13 cellular contexts compared by ENCODE assay signal in the genomic region with DNA sequence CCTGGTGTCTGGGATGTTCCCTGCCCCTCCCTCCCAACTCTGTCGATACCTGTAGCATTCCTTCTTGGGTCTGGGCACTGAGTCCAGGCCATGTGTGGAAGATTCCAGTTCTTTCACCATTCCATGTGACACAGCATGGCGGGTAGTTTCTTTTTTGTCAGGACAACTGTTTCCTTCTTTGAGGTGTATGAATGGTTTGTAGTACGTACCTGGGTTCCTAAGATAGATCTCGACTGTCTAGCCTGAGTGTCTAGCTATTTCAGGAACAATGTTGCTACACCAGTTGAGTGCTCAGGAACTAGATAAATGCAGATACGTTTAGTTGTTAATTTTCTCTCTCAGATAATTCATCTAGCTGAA. TPM values are rescaled to one million over a fixed set of nuclear protein-coding genes. Genes with fewer than 3 reads are reported as not detected.
DNase-seq lines count a peak whose midpoint lies in the region; ATAC-seq and TF ChIP-seq lines count a peak whose summit lies in the region.
"Had no signal": no experiment of that assay in that cellular context is flagged by ENCODE, and none has a peak within 500 bp of the region (broad histone marks: within the 10 kb centered on the region; RNA-seq: fewer than 3 reads in every experiment).

No MANE protein-coding gene starts in this region.

- POLR2A ChIA-PET in CD8-positive, alpha-beta T cell (lab: Charles Lee) = interaction anchor here (0.6 to 1.8 kb wide), 4 partner anchors 11 to 28 kb away, joined by 3 to 7 read pairs (median 4); no protein-coding TSS in a partner anchor
- POLR2A ChIA-PET in MCF 10A (lab: Yijun Ruan, JAX) = interaction anchor here (0.7 to 2.5 kb wide), 13 partner anchors 9 to 126 kb away, joined by 3 to 23 read pairs (median 4); a partner anchor contains a TSS
- POLR2A ChIA-PET in activated CD4-positive, alpha-beta memory T cell treated with anti-CD3 and anti-CD28 coated beads, Interleukin-2, amount 10 ng/mL, durations not matched to agents 7 days and 5 days (lab: Charles Lee) = interaction anchor here (1.3 to 1.4 kb wide), 3 partner anchors 20 to 177 kb away, joined by 4 to 6 read pairs (median 6); no protein-coding TSS in a partner anchor

- TF ChIP-seq CTCF in CD8-positive, alpha-beta T cell (IDR thresholded peaks at IDR 0.05) = no peak
- TF ChIP-seq CTCF in MCF 10A (IDR thresholded peaks at IDR 0.05; ENCODE audit: unreplicated experiment) (no peak), left lung (IDR thresholded peaks at IDR 0.05) (no peak)

- no peaks in the 10 kb centered on the region for H3K9me3 Mint-ChIP-seq in CD8-positive, alpha-beta T cell
- no peaks in the 10 kb centered on the region for H3K9me3 Mint-ChIP-seq in MCF 10A (ENCODE audit: unreplicated experiment)
- no peaks in the 10 kb centered on the region for H3K9me3 Mint-ChIP-seq in activated CD4-positive, alpha-beta memory T cell treated with anti-CD3 and anti-CD28 coated beads, Interleukin-2, amount 10 ng/mL, durations not matched to agents 7 days and 5 days
- H3K9me3 Mint-ChIP-seq: activated T-cell treated with anti-CD3 and anti-CD28 coated beads, Interleukin-2, amount 50 U/mL, for 72 hours; neural crest cell; T-cell had no signal

- no peaks in the 10 kb centered on the region for H3K27me3 Mint-ChIP-seq in CD8-positive, alpha-beta T cell (ENCODE audit: low read depth)
- H3K27me3 Mint-ChIP-seq in MCF 10A (ENCODE audit: insufficient read depth, unreplicated experiment) = no peaks in the 10 kb centered on the region
- H3K27me3 Mint-ChIP-seq in activated CD4-positive, alpha-beta memory T cell treated with anti-CD3 and anti-CD28 coated beads, Interleukin-2, amount 10 ng/mL, durations not matched to agents 7 days and 5 days = no peaks in the 10 kb centered on the region
- H3K27me3 Mint-ChIP-seq: T-cell had no signal

- peak overlapping the region; percentile 23 for H3K4me3 Mint-ChIP-seq in CD8-positive, alpha-beta T cell
- H3K4me3 Mint-ChIP-seq in MCF 10A (ENCODE audit: unreplicated experiment) = peak overlapping the region; percentile 14
- no peak overlapping the region for H3K4me3 Mint-ChIP-seq in activated CD4-positive, alpha-beta memory T cell treated with anti-CD3 and anti-CD28 coated beads, Interleukin-2, amount 10 ng/mL, durations not matched to agents 7 days and 5 days
- H3K4me3 Mint-ChIP-seq: activated T-cell treated with anti-CD3 and anti-CD28 coated beads, Interleukin-2, amount 50 U/mL, for 72 hours; neural crest cell; T-cell had no signal

- peaks cover 14% of the 10 kb centered on the region for H3K36me3 Mint-ChIP-seq in CD8-positive, alpha-beta T cell
- no peaks in the 10 kb centered on the region for H3K36me3 Mint-ChIP-seq in MCF 10A (ENCODE audit: insufficient read depth, unreplicated experiment)
- peaks cover 8% of the 10 kb centered on the region for H3K36me3 Mint-ChIP-seq in activated CD4-positive, alpha-beta memory T cell treated with anti-CD3 and anti-CD28 coated beads, Interleukin-2, amount 10 ng/mL, durations not matched to agents 7 days and 5 days (ENCODE audit: low read depth)
- H3K36me3 Mint-ChIP-seq: T-cell had no signal

- BruUV-seq in MCF 10A (replicated peaks; lab: Mats Ljungman, UMichigan) = no TSS peak

- H3K27me3 ChIP-seq in CD8-positive, alpha-beta T cell (ENCODE audit: insufficient read depth, low read length) = no peaks in the 10 kb centered on the region
- H3K27me3 ChIP-seq in left lung = no peaks in the 10 kb centered on the region
- H3K27me3 ChIP-seq in skeletal muscle tissue (ENCODE audit: control insufficient read depth in 3 of 3, insufficient read depth in 3 of 3, low read length in 3 of 3) = no peaks in the 10 kb centered on the region

- H3K27ac ChIP-seq in CD8-positive, alpha-beta T cell (ENCODE audit: low read depth, low read length) = no peak overlapping the region
- H3K27ac ChIP-seq in left lung (peak overlapping the region; percentile 23 to 45), skeletal muscle tissue (ENCODE audit: low read depth, low read length) (peak overlapping the region; percentile 25)

- H3K4me1 ChIP-seq in CD8-positive, alpha-beta T cell (ENCODE audit: insufficient read depth, low read length) = peaks cover 78% of the 10 kb centered on the region
- H3K4me1 ChIP-seq in left lung = peaks cover 12 to 62% of the 10 kb centered on the region in 2 donors
- H3K4me1 ChIP-seq in skeletal muscle tissue (ENCODE audit: control insufficient read depth in 3 of 3, insufficient read depth in 3 of 3, low read length in 3 of 3) = peaks cover 34 to 42% (median 38%) of the 10 kb centered on the region in 3 donors

- H3K36me3 ChIP-seq in CD8-positive, alpha-beta T cell (ENCODE audit: insufficient read depth, low read length) = no peaks in the 10 kb centered on the region
- H3K36me3 ChIP-seq in left lung (no peaks in the 10 kb centered on the region), skeletal muscle tissue (ENCODE audit: control insufficient read depth in 3 of 3, insufficient read depth in 3 of 3, low read length in 3 of 3) (no peaks in the 10 kb centered on the region)

- CTCF ChIA-PET in CD8-positive, alpha-beta T cell (lab: Charles Lee) = interaction anchor here (1.1 to 1.4 kb wide), 2 partner anchors 87 to 128 kb away, joined by 3 to 7 read pairs; no protein-coding TSS in a partner anchor
- CTCF ChIA-PET in MCF 10A (lab: Yijun Ruan, JAX) = interaction anchor here (0.6 to 0.7 kb wide), 2 partner anchors 13 to 229 kb away, joined by 3 to 7 read pairs; no protein-coding TSS in a partner anchor
- CTCF ChIA-PET in activated CD4-positive, alpha-beta memory T cell treated with anti-CD3 and anti-CD28 coated beads, Interleukin-2, amount 10 ng/mL, durations not matched to agents 7 days and 5 days (lab: Charles Lee) = interaction anchor here (1.2 kb wide), 1 partner anchor 127 kb away, joined by 3 read pairs; no protein-coding TSS in a partner anchor

- H3K4me1 Mint-ChIP-seq in CD8-positive, alpha-beta T cell (ENCODE audit: low read depth) = peaks cover 82% of the 10 kb centered on the region
- peaks cover 51% of the 10 kb centered on the region for H3K4me1 Mint-ChIP-seq in MCF 10A (ENCODE audit: insufficient read depth, unreplicated experiment)
- H3K4me1 Mint-ChIP-seq in activated CD4-positive, alpha-beta memory T cell treated with anti-CD3 and anti-CD28 coated beads, Interleukin-2, amount 10 ng/mL, durations not matched to agents 7 days and 5 days = peaks cover 50% of the 10 kb centered on the region

- H3K9me3 ChIP-seq in CD8-positive, alpha-beta T cell (ENCODE audit: low read length) = no peaks in the 10 kb centered on the region
- H3K9me3 ChIP-seq in left lung (no peaks in the 10 kb centered on the region), skeletal muscle tissue (ENCODE audit: control insufficient read depth in 3 of 3, low read length in 3 of 3) (no peaks in the 10 kb centered on the region)

- no peak overlapping the region for H3K9ac ChIP-seq in skeletal muscle tissue (ENCODE audit: low read depth in 1 of 3, low read length in 3 of 3)

- H3K27ac Mint-ChIP-seq in CD8-positive, alpha-beta T cell = peak overlapping the region; percentile 38
- peak overlapping the region; percentile 70 for H3K27ac Mint-ChIP-seq in MCF 10A (ENCODE audit: low read depth, unreplicated experiment)
- no peak overlapping the region for H3K27ac Mint-ChIP-seq in activated CD4-positive, alpha-beta memory T cell treated with anti-CD3 and anti-CD28 coated beads, Interleukin-2, amount 10 ng/mL, durations not matched to agents 7 days and 5 days
- H3K27ac Mint-ChIP-seq: activated T-cell treated with anti-CD3 and anti-CD28 coated beads, Interleukin-2, amount 50 U/mL, for 72 hours had no signal

- intact Hi-C loops in CD8-positive, alpha-beta T cell (cut with DNase I, micrococcal nuclease) = no loop called here
- intact Hi-C loops in MCF 10A (cut with micrococcal nuclease) = no loop called here
- intact Hi-C loops in left lung (cut with DNase I) = no loop called here

- no peak for ATAC-seq in CD8-positive, alpha-beta T cell
- ATAC-seq in left lung = peak; percentile 51
- ATAC-seq in GM21528 (IDR thresholded peaks at IDR 0.05; ENCODE audit: low FRiP score, unreplicated experiment) = no peak
- ATAC-seq: activated T-cell treated with anti-CD3 and anti-CD28 coated beads, Interleukin-2, amount 50 U/mL, for 72 hours; T-cell had no signal

- DNase-seq in CD8-positive, alpha-beta T cell = peak in 1 of 7 experiments; percentile 11
- DNase-seq in MCF 10A (ENCODE audit: unreplicated experiment) (no peak), left lung (no peak), NOMO-1 (lab: John Stamatoyannopoulos, UW; ENCODE audit: unreplicated experiment in 2 of 2) (no peak), NCI-H1930 (lab: John Stamatoyannopoulos, UW) (no peak)
- no peak for DNase-seq in activated CD4-positive, alpha-beta memory T cell treated with anti-CD3 and anti-CD28 coated beads, Interleukin-2, amount 10 ng/mL, durations not matched to agents 7 days and 5 days
- DNase-seq: activated T-cell treated with anti-CD3 and anti-CD28 coated beads, Interleukin-2, amount 50 U/mL, for 72 hours; DMS53; NCI-H2227 treated with DMSO at 0.1 percent for 48 hours; T-cell had no signal

- no peak overlapping the region for H3K4me3 ChIP-seq in CD8-positive, alpha-beta T cell (ENCODE audit: low read depth, low read length)
- no peak overlapping the region for H3K4me3 ChIP-seq in left lung
- H3K4me3 ChIP-seq in skeletal muscle tissue (ENCODE audit: low read length in 3 of 3) = no peak overlapping the region

RNA-seq across cellular contexts. Expression of a gene that starts 43.3 kb away (rescaled TPM):
- total RNA-seq in CD8-positive, alpha-beta T cell = 100 to 1,000 TPM in 1 of 2 experiments, 10 to 100 TPM in 1; 85.3 to 106 TPM
- total RNA-seq in MCF 10A (2022) (27.1 and 39.3 TPM in 2 replicates), left lung (10 to 100 TPM; 40.3 to 40.7 TPM), skeletal muscle tissue (28.2 TPM)
- 10 to 100 TPM; 51.0 to 55.0 TPM for total RNA-seq in activated CD4-positive, alpha-beta memory T cell treated with anti-CD3 and anti-CD28 coated beads, Interleukin-2, amount 10 ng/mL, durations not matched to agents 7 days and 5 days
